ENCODE assay signal across 1 cellular context in genomic region chr2:158042666-158043065, GRCh38.
TF ChIP-seq lines count a peak whose summit lies in the region.

No MANE protein-coding gene starts in this region.

TF ChIP-seq in GM23338, 12 proteins besides CTCF, POLR2A, EP300 and RAD21 (continued from another document):
- TF ChIP-seq ZNF462 (CRISPR knock-in tag; IDR thresholded peaks at IDR 0.05): no peak
- no peak for TF ChIP-seq STAT1 (IDR thresholded peaks at IDR 0.05; ENCODE audit: unreplicated experiment)
